Comparison of ENCODE assay signal across 19 cellular contexts in the genomic region with DNA sequence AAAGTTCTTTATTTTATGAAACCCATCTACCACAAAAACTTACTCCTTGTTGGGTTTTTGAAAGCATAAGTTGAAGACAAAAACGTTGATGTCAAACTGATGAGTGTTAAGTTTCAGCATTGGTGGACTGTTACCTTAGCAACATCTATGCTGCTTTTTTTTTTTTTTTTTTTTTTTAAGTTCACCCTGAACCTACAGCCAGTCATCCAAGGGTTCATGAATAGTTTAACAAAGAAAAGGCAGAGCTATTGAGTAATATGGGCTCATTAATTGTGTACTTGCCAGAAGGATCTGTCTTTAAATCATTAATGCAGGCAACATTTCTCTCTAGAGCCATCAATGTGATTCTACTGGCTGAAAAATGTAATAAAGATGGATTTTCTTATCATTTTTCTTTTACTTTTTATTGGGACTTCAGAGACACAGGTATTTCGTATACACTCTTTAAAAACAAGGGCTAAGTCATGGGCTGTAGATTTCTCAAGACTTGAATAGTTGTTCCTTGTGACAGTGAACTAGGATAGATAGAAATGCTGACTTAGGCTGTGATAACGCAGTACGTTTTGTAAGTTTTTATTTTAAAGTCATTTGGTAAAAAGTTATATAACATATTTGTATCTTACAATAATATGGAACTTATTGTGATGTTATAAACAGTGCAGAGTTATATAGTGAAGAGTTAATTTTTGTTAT. TPM values are rescaled to one million over a fixed set of nuclear protein-coding genes. Genes with fewer than 3 reads are reported as not detected.
DNase-seq lines count a peak whose midpoint lies in the region; ATAC-seq and TF ChIP-seq lines count a peak whose summit lies in the region.
"Had no signal": no experiment of that assay in that cellular context is flagged by ENCODE, and none has a peak within 500 bp of the region (broad histone marks: within the 10 kb centered on the region; RNA-seq: fewer than 3 reads in every experiment).

A gene with protein sequence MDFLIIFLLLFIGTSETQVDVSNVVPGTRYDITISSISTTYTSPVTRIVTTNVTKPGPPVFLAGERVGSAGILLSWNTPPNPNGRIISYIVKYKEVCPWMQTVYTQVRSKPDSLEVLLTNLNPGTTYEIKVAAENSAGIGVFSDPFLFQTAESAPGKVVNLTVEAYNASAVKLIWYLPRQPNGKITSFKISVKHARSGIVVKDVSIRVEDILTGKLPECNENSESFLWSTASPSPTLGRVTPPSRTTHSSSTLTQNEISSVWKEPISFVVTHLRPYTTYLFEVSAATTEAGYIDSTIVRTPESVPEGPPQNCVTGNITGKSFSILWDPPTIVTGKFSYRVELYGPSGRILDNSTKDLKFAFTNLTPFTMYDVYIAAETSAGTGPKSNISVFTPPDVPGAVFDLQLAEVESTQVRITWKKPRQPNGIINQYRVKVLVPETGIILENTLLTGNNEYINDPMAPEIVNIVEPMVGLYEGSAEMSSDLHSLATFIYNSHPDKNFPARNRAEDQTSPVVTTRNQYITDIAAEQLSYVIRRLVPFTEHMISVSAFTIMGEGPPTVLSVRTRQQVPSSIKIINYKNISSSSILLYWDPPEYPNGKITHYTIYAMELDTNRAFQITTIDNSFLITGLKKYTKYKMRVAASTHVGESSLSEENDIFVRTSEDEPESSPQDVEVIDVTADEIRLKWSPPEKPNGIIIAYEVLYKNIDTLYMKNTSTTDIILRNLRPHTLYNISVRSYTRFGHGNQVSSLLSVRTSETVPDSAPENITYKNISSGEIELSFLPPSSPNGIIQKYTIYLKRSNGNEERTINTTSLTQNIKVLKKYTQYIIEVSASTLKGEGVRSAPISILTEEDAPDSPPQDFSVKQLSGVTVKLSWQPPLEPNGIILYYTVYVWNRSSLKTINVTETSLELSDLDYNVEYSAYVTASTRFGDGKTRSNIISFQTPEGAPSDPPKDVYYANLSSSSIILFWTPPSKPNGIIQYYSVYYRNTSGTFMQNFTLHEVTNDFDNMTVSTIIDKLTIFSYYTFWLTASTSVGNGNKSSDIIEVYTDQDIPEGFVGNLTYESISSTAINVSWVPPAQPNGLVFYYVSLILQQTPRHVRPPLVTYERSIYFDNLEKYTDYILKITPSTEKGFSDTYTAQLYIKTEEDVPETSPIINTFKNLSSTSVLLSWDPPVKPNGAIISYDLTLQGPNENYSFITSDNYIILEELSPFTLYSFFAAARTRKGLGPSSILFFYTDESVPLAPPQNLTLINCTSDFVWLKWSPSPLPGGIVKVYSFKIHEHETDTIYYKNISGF (N-terminal part only) (plus strand): TSS at position 262 of the 693 bp plus-strand sequence. CDS start 111 bp downstream, at position 373.

- H3K4me1 ChIP-seq in heart right ventricle (peaks cover 0 to 3% (median 0%) of the 10 kb centered on the region in 9 donors), left lung (peaks cover 0 to 8% of the 10 kb centered on the region in 2 donors), upper lobe of right lung (peaks cover 3% of the 10 kb centered on the region), mesenchymal stem cell (ENCODE audit: control insufficient read depth, insufficient read depth, low read depth, low read length) (no peaks in the 10 kb centered on the region)
- H3K4me1 ChIP-seq: prostate gland had no signal

- H3K36me3 ChIP-seq in heart right ventricle (no peaks in the 10 kb centered on the region), left lung (no peaks in the 10 kb centered on the region), upper lobe of right lung (no peaks in the 10 kb centered on the region), mesenchymal stem cell (ENCODE audit: control insufficient read depth in 1 of 2, insufficient read depth in 2 of 2, low read depth in 1 of 2, low read length in 2 of 2) (no peaks in the 10 kb centered on the region)
- H3K36me3 ChIP-seq: prostate gland, upper lobe of left lung had no signal

- H3K27me3 ChIP-seq in heart right ventricle (no peaks in the 10 kb centered on the region), left lung (no peaks in the 10 kb centered on the region), upper lobe of right lung (no peaks in the 10 kb centered on the region), mesenchymal stem cell (ENCODE audit: control insufficient read depth in 1 of 2, insufficient read depth in 1 of 2, low read length in 2 of 2) (no peaks in the 10 kb centered on the region)
- H3K27me3 ChIP-seq: upper lobe of left lung had no signal

- H3K9me3 ChIP-seq in heart right ventricle: no peaks in the 10 kb centered on the region
- H3K9me3 ChIP-seq in left lung: no peaks in the 10 kb centered on the region
- H3K9me3 ChIP-seq in upper lobe of right lung: no peaks in the 10 kb centered on the region
- peaks cover 2% of the 10 kb centered on the region for H3K9me3 ChIP-seq in mesenchymal stem cell (ENCODE audit: control insufficient read depth, low read length)
- H3K9me3 ChIP-seq: prostate gland, upper lobe of left lung had no signal

- no peak within 1 kb of the TSS for H2BK5ac ChIP-seq in mesenchymal stem cell (ENCODE audit: low read depth, low read length, poor library complexity, severe bottlenecking)

- ATAC-seq in left cardiac atrium (peak; percentile 30 to 73), heart right ventricle (no peak), left lung (peak; percentile 60), upper lobe of right lung (no peak), GM18498 (IDR thresholded peaks at IDR 0.05; ENCODE audit: unreplicated experiment) (no peak)

- H2AK5ac ChIP-seq in mesenchymal stem cell (ENCODE audit: low read length, severe bottlenecking): no peak within 1 kb of the TSS

- H2BK12ac ChIP-seq in mesenchymal stem cell (ENCODE audit: low read length in 2 of 2): no peak within 1 kb of the TSS

- no peak within 1 kb of the TSS for H3K4me2 ChIP-seq in mesenchymal stem cell (ENCODE audit: low read length, poor library complexity, severe bottlenecking)

- H3K23ac ChIP-seq in mesenchymal stem cell (ENCODE audit: low read length in 2 of 2): no peak within 1 kb of the TSS

- H2BK120ac ChIP-seq in mesenchymal stem cell (ENCODE audit: low read depth, low read length): no peak within 1 kb of the TSS

- H4K91ac ChIP-seq in mesenchymal stem cell (ENCODE audit: low read length): no peak within 1 kb of the TSS

- H3K4me3 ChIP-seq in heart right ventricle (no peak within 1 kb of the TSS), epithelial cell of esophagus (ENCODE audit: low read length) (no peak within 1 kb of the TSS), left lung (no peak within 1 kb of the TSS), upper lobe of right lung (peak within 1 kb of the TSS; percentile 31), mesenchymal stem cell (ENCODE audit: insufficient read depth in 1 of 2, low read depth in 1 of 2, low read length in 2 of 2) (no peak within 1 kb of the TSS)
- H3K4me3 ChIP-seq: prostate gland had no signal

- no peak within 1 kb of the TSS for H3K18ac ChIP-seq in mesenchymal stem cell (ENCODE audit: low read depth in 1 of 2, low read length in 2 of 2)

- no peaks in the 10 kb centered on the region for H3K79me1 ChIP-seq in mesenchymal stem cell (replicated peaks; ENCODE audit: low read length, poor library complexity, severe bottlenecking)

- H3K14ac ChIP-seq in mesenchymal stem cell (ENCODE audit: low read length in 2 of 2): no peak within 1 kb of the TSS

- DNase-seq in left cardiac atrium: no peak
- DNase-seq in heart right ventricle: no peak
- DNase-seq in epithelial cell of esophagus (ENCODE audit: low read depth): peak; percentile 28
- no peak for DNase-seq in left lung
- no peak for DNase-seq in upper lobe of right lung
- no peak for DNase-seq in mesenchymal stem cell
- DNase-seq in DMS153 (lab: John Stamatoyannopoulos, UW): no peak
- DNase-seq: ACHN; activated CD4-positive, alpha-beta T cell treated with anti-CD3 and anti-CD28 coated beads for 48 hours; activated CD8-positive, alpha-beta memory T cell treated with anti-CD3 and anti-CD28 coated beads, Interleukin-2, amount 50 U/mL, for 4 hours; activated gamma-delta T cell treated with Interleukin-2 at 50 U/mL for 16 hours; Kasumi-1; NCI-H1105; NK-92 treated with Interleukin-12 subunit alpha and Interleukin-12 subunit beta, amount 100 ng/mL, for 24 hours; stimulated activated naive CD4-positive, alpha-beta T cell treated with Interleukin-2 at 50 U/mL for 16 hours; upper lobe of left lung had no signal

- H2BK15ac ChIP-seq in mesenchymal stem cell (ENCODE audit: low read depth, poor library complexity, severe bottlenecking): no peak within 1 kb of the TSS

- H3K27ac ChIP-seq in heart right ventricle (no peak within 1 kb of the TSS), left lung (peak within 1 kb of the TSS in 1 of 2 donors; percentile 58), upper lobe of right lung (peak within 1 kb of the TSS; percentile 15), mesenchymal stem cell (ENCODE audit: low read length, poor library complexity, severe bottlenecking) (no peak within 1 kb of the TSS)
- H3K27ac ChIP-seq: prostate gland had no signal

- intact Hi-C loops in left cardiac atrium (cut with DNase I) (no loop called here), heart right ventricle (cut with DNase I) (no loop called here), left lung (cut with DNase I) (no loop called here), upper lobe of right lung (cut with DNase I) (no loop called here)

- no peak within 1 kb of the TSS for H3K4ac ChIP-seq in mesenchymal stem cell (ENCODE audit: low read depth in 1 of 2, low read length in 2 of 2)

- WGBS in heart right ventricle, 2 donors: 72 to 73% methylated on average over 4 of the region's 4 CpGs
- WGBS in mesenchymal stem cell: 78% methylated on average over 1 of the region's 4 CpGs

- H2AFZ ChIP-seq in mesenchymal stem cell (ENCODE audit: low read depth, low read length): no peak within 1 kb of the TSS

- TF ChIP-seq CTCF in heart right ventricle (IDR thresholded peaks at IDR 0.05) (no peak), epithelial cell of esophagus (IDR thresholded peaks at IDR 0.05; ENCODE audit: insufficient read depth, low read depth, low read length, missing control alignments) (no peak), left lung (IDR thresholded peaks at IDR 0.05) (no peak), upper lobe of right lung (IDR thresholded peaks at IDR 0.05) (no peak)

- no peak within 1 kb of the TSS for H4K8ac ChIP-seq in mesenchymal stem cell (ENCODE audit: low read length)

- no peak within 1 kb of the TSS for H3K9ac ChIP-seq in mesenchymal stem cell (ENCODE audit: low read length)

RNA-seq across cellular contexts. Expression of the gene that starts here (rescaled TPM):
- 10 to 100 TPM in 1 of 2 donors, 1 to 10 TPM in 1; 9.8 to 13.7 TPM for total RNA-seq in left cardiac atrium
- 1 to 10 TPM in 3 of 10 donors, under 1 TPM in 7; 0.19 to 1.9 (median 0.44) TPM for total RNA-seq in heart right ventricle
- under 1 TPM in 1 of 2 donors, not detected in 1; 0.04 TPM for polyA plus RNA-seq in heart right ventricle
- total RNA-seq in left lung: 1 to 10 TPM in 1 of 2 donors, under 1 TPM in 1; 0.79 to 1.1 TPM
- total RNA-seq in upper lobe of right lung: 9.8 TPM
- polyA plus RNA-seq in mesenchymal stem cell (2013, experiment 1 of 2): 0.01 TPM
- polyA plus RNA-seq in mesenchymal stem cell (2013, experiment 2 of 2): not detected
- total RNA-seq: HT-29 had no signal

Comparison
In these comparisons a context has a peak if more than half of its experiments do, and no peak if none do; other contexts are left out.
1. ATAC-seq: peak in left cardiac atrium (2 of 2) and left lung (single experiment); none in heart right ventricle (0 of 8), upper lobe of right lung (single experiment) and GM18498 (single experiment).